ENCODE assay signal across 1 cellular context in genomic region chr20:63831696-63832686, GRCh38.
TF ChIP-seq lines count a peak whose summit lies in the region.

No MANE protein-coding gene starts in this region.

TF ChIP-seq in HepG2, 621 proteins besides CTCF, POLR2A, EP300 and RAD21 (continued from another document):
- no peak for TF ChIP-seq SETDB1 (CRISPR knock-in tag; IDR thresholded peaks at IDR 0.05; ENCODE audit: borderline replicate concordance)
- TF ChIP-seq HNRNPH1 (optimal IDR thresholded peaks at IDR 0.05; ENCODE audit: low read depth, low read length), result no peak
- no peak for TF ChIP-seq CC2D1A (CRISPR knock-in tag; IDR thresholded peaks at IDR 0.05)
- no peak for TF ChIP-seq ZNF782 (CRISPR knock-in tag; IDR thresholded peaks at IDR 0.05; ENCODE audit: borderline replicate concordance)
- peak; percentile 80 for TF ChIP-seq RBM39 (IDR thresholded peaks at IDR 0.05; ENCODE audit: low read depth, low read length, poor library complexity, severe bottlenecking)
- peak; percentile 62 for TF ChIP-seq ZNF263 (CRISPR knock-in tag; IDR thresholded peaks at IDR 0.05)
- no peak for TF ChIP-seq POLR2AphosphoS2 (IDR thresholded peaks at IDR 0.05; ENCODE audit: low read depth, low read length)
- peak; percentile 45 to 56; a peak in 2 of 4 replicates for TF ChIP-seq KLF16 (CRISPR knock-in tag; IDR thresholded peaks at IDR 0.05)
- peak; percentile 44 for TF ChIP-seq PHF20 (CRISPR knock-in tag; IDR thresholded peaks at IDR 0.05)
- peak; percentile 74 for TF ChIP-seq AGO1 (IDR thresholded peaks at IDR 0.05; ENCODE audit: low read depth, low read length, poor library complexity, severe bottlenecking)
- peak; percentile 71; the same call in 1 of the 2 replicates for TF ChIP-seq ZBTB38 (CRISPR knock-in tag; IDR thresholded peaks at IDR 0.05)
- no peak; the same call in 1 of the 2 replicates for TF ChIP-seq ATF7-NPFF (CRISPR knock-in tag; IDR thresholded peaks at IDR 0.05; ENCODE audit: low read depth)
- no peak for TF ChIP-seq SNAPC5 (CRISPR knock-in tag; IDR thresholded peaks at IDR 0.05; ENCODE audit: borderline replicate concordance)
- no peak for TF ChIP-seq ZNF597 (CRISPR knock-in tag; IDR thresholded peaks at IDR 0.05)
- peak; percentile 90 for TF ChIP-seq KDM2A (CRISPR knock-in tag; IDR thresholded peaks at IDR 0.05; ENCODE audit: borderline replicate concordance, low read depth)
- TF ChIP-seq FOXO1 (CRISPR knock-in tag; IDR thresholded peaks at IDR 0.05), result no peak
- no peak for TF ChIP-seq YEATS2 (CRISPR knock-in tag; IDR thresholded peaks at IDR 0.05; ENCODE audit: borderline replicate concordance)
- no peak for TF ChIP-seq ISX (CRISPR knock-in tag; conservative IDR thresholded peaks at IDR 0.05)
- TF ChIP-seq, protein P1, sequence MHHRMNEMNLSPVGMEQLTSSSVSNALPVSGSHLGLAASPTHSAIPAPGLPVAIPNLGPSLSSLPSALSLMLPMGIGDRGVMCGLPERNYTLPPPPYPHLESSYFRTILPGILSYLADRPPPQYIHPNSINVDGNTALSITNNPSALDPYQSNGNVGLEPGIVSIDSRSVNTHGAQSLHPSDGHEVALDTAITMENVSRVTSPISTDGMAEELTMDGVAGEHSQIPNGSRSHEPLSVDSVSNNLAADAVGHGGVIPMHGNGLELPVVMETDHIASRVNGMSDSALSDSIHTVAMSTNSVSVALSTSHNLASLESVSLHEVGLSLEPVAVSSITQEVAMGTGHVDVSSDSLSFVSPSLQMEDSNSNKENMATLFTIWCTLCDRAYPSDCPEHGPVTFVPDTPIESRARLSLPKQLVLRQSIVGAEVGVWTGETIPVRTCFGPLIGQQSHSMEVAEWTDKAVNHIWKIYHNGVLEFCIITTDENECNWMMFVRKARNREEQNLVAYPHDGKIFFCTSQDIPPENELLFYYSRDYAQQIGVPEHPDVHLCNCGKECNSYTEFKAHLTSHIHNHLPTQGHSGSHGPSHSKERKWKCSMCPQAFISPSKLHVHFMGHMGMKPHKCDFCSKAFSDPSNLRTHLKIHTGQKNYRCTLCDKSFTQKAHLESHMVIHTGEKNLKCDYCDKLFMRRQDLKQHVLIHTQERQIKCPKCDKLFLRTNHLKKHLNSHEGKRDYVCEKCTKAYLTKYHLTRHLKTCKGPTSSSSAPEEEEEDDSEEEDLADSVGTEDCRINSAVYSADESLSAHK (CRISPR knock-in tag; IDR thresholded peaks at IDR 0.05; ENCODE audit: borderline replicate concordance), result no peak; the same call in 1 of the 2 replicates
- no peak for TF ChIP-seq ZNF510 (CRISPR knock-in tag; IDR thresholded peaks at IDR 0.05; ENCODE audit: low read depth)
- TF ChIP-seq, protein P2, sequence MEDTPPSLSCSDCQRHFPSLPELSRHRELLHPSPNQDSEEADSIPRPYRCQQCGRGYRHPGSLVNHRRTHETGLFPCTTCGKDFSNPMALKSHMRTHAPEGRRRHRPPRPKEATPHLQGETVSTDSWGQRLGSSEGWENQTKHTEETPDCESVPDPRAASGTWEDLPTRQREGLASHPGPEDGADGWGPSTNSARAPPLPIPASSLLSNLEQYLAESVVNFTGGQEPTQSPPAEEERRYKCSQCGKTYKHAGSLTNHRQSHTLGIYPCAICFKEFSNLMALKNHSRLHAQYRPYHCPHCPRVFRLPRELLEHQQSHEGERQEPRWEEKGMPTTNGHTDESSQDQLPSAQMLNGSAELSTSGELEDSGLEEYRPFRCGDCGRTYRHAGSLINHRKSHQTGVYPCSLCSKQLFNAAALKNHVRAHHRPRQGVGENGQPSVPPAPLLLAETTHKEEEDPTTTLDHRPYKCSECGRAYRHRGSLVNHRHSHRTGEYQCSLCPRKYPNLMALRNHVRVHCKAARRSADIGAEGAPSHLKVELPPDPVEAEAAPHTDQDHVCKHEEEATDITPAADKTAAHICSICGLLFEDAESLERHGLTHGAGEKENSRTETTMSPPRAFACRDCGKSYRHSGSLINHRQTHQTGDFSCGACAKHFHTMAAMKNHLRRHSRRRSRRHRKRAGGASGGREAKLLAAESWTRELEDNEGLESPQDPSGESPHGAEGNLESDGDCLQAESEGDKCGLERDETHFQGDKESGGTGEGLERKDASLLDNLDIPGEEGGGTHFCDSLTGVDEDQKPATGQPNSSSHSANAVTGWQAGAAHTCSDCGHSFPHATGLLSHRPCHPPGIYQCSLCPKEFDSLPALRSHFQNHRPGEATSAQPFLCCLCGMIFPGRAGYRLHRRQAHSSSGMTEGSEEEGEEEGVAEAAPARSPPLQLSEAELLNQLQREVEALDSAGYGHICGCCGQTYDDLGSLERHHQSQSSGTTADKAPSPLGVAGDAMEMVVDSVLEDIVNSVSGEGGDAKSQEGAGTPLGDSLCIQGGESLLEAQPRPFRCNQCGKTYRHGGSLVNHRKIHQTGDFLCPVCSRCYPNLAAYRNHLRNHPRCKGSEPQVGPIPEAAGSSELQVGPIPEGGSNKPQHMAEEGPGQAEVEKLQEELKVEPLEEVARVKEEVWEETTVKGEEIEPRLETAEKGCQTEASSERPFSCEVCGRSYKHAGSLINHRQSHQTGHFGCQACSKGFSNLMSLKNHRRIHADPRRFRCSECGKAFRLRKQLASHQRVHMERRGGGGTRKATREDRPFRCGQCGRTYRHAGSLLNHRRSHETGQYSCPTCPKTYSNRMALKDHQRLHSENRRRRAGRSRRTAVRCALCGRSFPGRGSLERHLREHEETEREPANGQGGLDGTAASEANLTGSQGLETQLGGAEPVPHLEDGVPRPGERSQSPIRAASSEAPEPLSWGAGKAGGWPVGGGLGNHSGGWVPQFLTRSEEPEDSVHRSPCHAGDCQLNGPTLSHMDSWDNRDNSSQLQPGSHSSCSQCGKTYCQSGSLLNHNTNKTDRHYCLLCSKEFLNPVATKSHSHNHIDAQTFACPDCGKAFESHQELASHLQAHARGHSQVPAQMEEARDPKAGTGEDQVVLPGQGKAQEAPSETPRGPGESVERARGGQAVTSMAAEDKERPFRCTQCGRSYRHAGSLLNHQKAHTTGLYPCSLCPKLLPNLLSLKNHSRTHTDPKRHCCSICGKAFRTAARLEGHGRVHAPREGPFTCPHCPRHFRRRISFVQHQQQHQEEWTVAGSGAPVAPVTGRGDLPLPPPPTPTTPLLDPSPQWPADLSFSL (CRISPR knock-in tag; IDR thresholded peaks at IDR 0.05), result no peak
- no peak for TF ChIP-seq NFE2L1 (CRISPR knock-in tag; IDR thresholded peaks at IDR 0.05; ENCODE audit: borderline replicate concordance)
- TF ChIP-seq, protein P3, sequence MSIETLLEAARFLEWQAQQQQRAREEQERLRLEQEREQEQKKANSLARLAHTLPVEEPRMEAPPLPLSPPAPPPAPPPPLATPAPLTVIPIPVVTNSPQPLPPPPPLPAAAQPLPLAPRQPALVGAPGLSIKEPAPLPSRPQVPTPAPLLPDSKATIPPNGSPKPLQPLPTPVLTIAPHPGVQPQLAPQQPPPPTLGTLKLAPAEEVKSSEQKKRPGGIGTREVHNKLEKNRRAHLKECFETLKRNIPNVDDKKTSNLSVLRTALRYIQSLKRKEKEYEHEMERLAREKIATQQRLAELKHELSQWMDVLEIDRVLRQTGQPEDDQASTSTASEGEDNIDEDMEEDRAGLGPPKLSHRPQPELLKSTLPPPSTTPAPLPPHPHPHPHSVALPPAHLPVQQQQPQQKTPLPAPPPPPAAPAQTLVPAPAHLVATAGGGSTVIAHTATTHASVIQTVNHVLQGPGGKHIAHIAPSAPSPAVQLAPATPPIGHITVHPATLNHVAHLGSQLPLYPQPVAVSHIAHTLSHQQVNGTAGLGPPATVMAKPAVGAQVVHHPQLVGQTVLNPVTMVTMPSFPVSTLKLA (IDR thresholded peaks at IDR 0.05), result no peak
- TF ChIP-seq NR2F1 (CRISPR knock-in tag; IDR thresholded peaks at IDR 0.05), result no peak
- TF ChIP-seq ZNF562 (CRISPR knock-in tag; IDR thresholded peaks at IDR 0.05; ENCODE audit: borderline replicate concordance), result no peak
- no peak for TF ChIP-seq ZBED4 (CRISPR knock-in tag; IDR thresholded peaks at IDR 0.05; ENCODE audit: borderline replicate concordance)
- no peak for TF ChIP-seq MBD4 (IDR thresholded peaks at IDR 0.05; ENCODE audit: borderline replicate concordance, low read length)
- TF ChIP-seq ZBTB8A (CRISPR knock-in tag; IDR thresholded peaks at IDR 0.05; ENCODE audit: borderline replicate concordance, low read depth), result no peak
- 0 out of 2 replicates have a peak, but pooled peaks have one; percentile 47 for TF ChIP-seq TERF1 (CRISPR knock-in tag; IDR thresholded peaks at IDR 0.05)
- TF ChIP-seq MAX (IDR thresholded peaks at IDR 0.05), result peak; percentile 85
- TF ChIP-seq STAT5B (CRISPR knock-in tag; IDR thresholded peaks at IDR 0.05), result no peak
- TF ChIP-seq ZNF781 (CRISPR knock-in tag; IDR thresholded peaks at IDR 0.05; ENCODE audit: borderline replicate concordance, not compliant biosample characterization), result no peak
- TF ChIP-seq MTERF4 (CRISPR knock-in tag; IDR thresholded peaks at IDR 0.05), result peak; percentile 94; the same call in 1 of the 2 replicates
- TF ChIP-seq, protein P4, sequence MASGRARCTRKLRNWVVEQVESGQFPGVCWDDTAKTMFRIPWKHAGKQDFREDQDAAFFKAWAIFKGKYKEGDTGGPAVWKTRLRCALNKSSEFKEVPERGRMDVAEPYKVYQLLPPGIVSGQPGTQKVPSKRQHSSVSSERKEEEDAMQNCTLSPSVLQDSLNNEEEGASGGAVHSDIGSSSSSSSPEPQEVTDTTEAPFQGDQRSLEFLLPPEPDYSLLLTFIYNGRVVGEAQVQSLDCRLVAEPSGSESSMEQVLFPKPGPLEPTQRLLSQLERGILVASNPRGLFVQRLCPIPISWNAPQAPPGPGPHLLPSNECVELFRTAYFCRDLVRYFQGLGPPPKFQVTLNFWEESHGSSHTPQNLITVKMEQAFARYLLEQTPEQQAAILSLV (CRISPR knock-in tag; IDR thresholded peaks at IDR 0.05; ENCODE audit: borderline replicate concordance), result peak; percentile 61; the same call in 1 of the 2 replicates
- TF ChIP-seq MATR3 (CRISPR knock-in tag; IDR thresholded peaks at IDR 0.05), result no peak
- peak; percentile 74 for TF ChIP-seq ZNF543 (CRISPR knock-in tag; IDR thresholded peaks at IDR 0.05)
TF ChIP-seq in HepG2: peak in this region for 245.
